In the genomic region with DNA sequence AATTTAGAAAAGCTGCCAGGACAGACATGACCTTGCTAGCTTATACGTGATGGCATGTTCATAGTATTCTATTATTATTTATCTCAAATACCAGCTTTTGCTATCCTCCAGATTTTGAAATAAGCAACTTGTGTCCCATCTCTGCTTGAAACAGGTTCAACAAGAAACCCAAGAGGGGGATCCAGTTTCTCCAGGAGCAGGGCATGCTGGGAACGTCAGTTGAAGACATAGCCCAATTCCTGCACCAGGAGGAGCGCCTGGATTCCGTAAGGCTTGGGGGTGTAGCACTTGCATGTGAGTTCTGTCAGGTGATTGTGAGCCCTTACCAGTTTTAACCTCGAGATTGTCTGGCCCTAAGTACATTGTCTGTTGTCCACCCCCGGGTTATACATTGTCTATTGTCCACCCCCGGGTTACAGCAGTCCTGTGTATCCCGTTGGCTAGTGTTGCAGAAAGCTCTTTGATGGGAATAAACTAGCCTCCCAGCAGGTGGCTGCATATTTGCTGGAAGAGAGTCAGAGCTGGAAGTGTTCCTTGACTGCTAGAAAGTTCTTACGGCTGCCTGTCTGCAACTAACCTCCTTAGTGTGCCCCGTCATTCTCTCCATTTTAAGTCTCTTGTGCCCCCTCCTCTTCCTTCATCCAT, we compare ENCODE assay signal across 33 cellular contexts.
DNase-seq lines count a peak whose midpoint lies in the region; ATAC-seq, FAIRE-seq and TF ChIP-seq lines count a peak whose summit lies in the region.
"Had no signal": no experiment of that assay in that cellular context is flagged by ENCODE, and none has a peak within 500 bp of the region (broad histone marks: within the 10 kb centered on the region; RNA-seq: fewer than 3 reads in every experiment).

No MANE protein-coding gene starts in this region.

- peaks cover 25% of the 10 kb centered on the region for H3K36me3 Mint-ChIP-seq in astrocyte (ENCODE audit: low read depth, unreplicated experiment)
- peaks cover 87% of the 10 kb centered on the region for H3K36me3 Mint-ChIP-seq in Caco-2 (ENCODE audit: insufficient read depth, unreplicated experiment)
- peaks cover 75% of the 10 kb centered on the region for H3K36me3 Mint-ChIP-seq in T-cell

- H2BK120ac ChIP-seq in trophoblast cell (ENCODE audit: insufficient read depth, low read length, poor library complexity), result no peak overlapping the region

- H3K27ac ChIP-seq in astrocyte (ENCODE audit: low read depth, low read length) (no peak overlapping the region), trophoblast cell (ENCODE audit: low read depth, low read length) (no peak overlapping the region)
- H3K27ac ChIP-seq: ascending aorta, C4-2B, neutrophil, sigmoid colon, SJCRH30, tibial artery had no signal

- H3K4me3 Mint-ChIP-seq in astrocyte (ENCODE audit: unreplicated experiment) (no peak overlapping the region), Caco-2 (ENCODE audit: unreplicated experiment) (no peak overlapping the region), T-cell (no peak overlapping the region)
- H3K4me3 Mint-ChIP-seq: activated naive CD8-positive, alpha-beta T cell treated with anti-CD3 and anti-CD28 coated beads, Interleukin-2, amount 10 ng/mL, durations not matched to agents 7 days and 5 days; activated T-cell treated with anti-CD3 and anti-CD28 coated beads, Interleukin-2, amount 50 U/mL, for 4 hours had no signal

- H3K18ac ChIP-seq in trophoblast cell (ENCODE audit: low read length), result no peak overlapping the region

- no TSS peak for BruUV-seq in Caco-2 (replicated peaks; lab: Mats Ljungman, UMichigan)

- CTCF ChIA-PET in Caco-2 (lab: Charles Lee), result interaction anchor here (0.5 kb wide), 1 partner anchor 76 kb away, joined by 8 read pairs; no protein-coding TSS in a partner anchor
- CTCF ChIA-PET in T-cell (lab: Charles Lee), result no interaction called here

- H3K36me3 ChIP-seq in astrocyte (ENCODE audit: insufficient read depth, low read length) (peaks cover 32% of the 10 kb centered on the region), trophoblast cell (ENCODE audit: control insufficient read depth in 1 of 2, insufficient read depth in 2 of 2, low read length in 2 of 2) (peaks cover 30 to 42% of the 10 kb centered on the region in 2 experiments), Caco-2 (ENCODE audit: control insufficient read depth, insufficient read depth, low read length) (peaks cover 10% of the 10 kb centered on the region)

- H3K4me1 Mint-ChIP-seq in astrocyte (ENCODE audit: low read depth, unreplicated experiment) (peaks cover 8% of the 10 kb centered on the region), Caco-2 (ENCODE audit: low read depth, unreplicated experiment) (peaks cover 6% of the 10 kb centered on the region), T-cell (peaks cover 0 to 11% (median 0%) of the 10 kb centered on the region in 3 donors)
- H3K4me1 Mint-ChIP-seq: activated naive CD8-positive, alpha-beta T cell treated with anti-CD3 and anti-CD28 coated beads, Interleukin-2, amount 10 ng/mL, durations not matched to agents 7 days and 5 days had no signal

- no peak overlapping the region for H4K8ac ChIP-seq in trophoblast cell (ENCODE audit: low read depth, low read length)

- no peak overlapping the region for H2BK12ac ChIP-seq in trophoblast cell (ENCODE audit: low read length)

- peaks cover 9% of the 10 kb centered on the region for H4K20me1 ChIP-seq in astrocyte (ENCODE audit: insufficient read depth, low read length)

- H3K27ac Mint-ChIP-seq in astrocyte (ENCODE audit: unreplicated experiment) (no peak overlapping the region), Caco-2 (ENCODE audit: unreplicated experiment) (no peak overlapping the region), T-cell (no peak overlapping the region)
- H3K27ac Mint-ChIP-seq: activated naive CD8-positive, alpha-beta T cell treated with anti-CD3 and anti-CD28 coated beads, Interleukin-2, amount 10 ng/mL, durations not matched to agents 7 days and 5 days had no signal

- H3K4me3 ChIP-seq in astrocyte (ENCODE audit: insufficient read depth, low read depth, low read length) (no peak overlapping the region), trophoblast cell (ENCODE audit: low read depth, low read length) (no peak overlapping the region), Caco-2 (ENCODE audit: low read depth, low read length) (no peak overlapping the region)
- H3K4me3 ChIP-seq: ascending aorta, K562, psoas muscle, sigmoid colon, SJCRH30, stomach, tibial artery had no signal

- H3K9me3 Mint-ChIP-seq in astrocyte (ENCODE audit: unreplicated experiment) (peaks cover 7% of the 10 kb centered on the region), Caco-2 (ENCODE audit: unreplicated experiment) (no peaks in the 10 kb centered on the region), T-cell (no peaks in the 10 kb centered on the region)
- H3K9me3 Mint-ChIP-seq: activated naive CD8-positive, alpha-beta T cell treated with anti-CD3 and anti-CD28 coated beads, Interleukin-2, amount 10 ng/mL, durations not matched to agents 7 days and 5 days; activated T-cell treated with anti-CD3 and anti-CD28 coated beads, Interleukin-2, amount 50 U/mL, for 4 hours had no signal

- H3K9me3 ChIP-seq in astrocyte (ENCODE audit: insufficient read depth, low read depth, low read length) (no peaks in the 10 kb centered on the region), trophoblast cell (ENCODE audit: insufficient read depth, low read depth, low read length) (peaks cover 6% of the 10 kb centered on the region), Caco-2 (no peaks in the 10 kb centered on the region)
- H3K9me3 ChIP-seq: neutrophil, psoas muscle, sigmoid colon, SJCRH30, tibial artery had no signal

- H3K4me1 ChIP-seq in astrocyte (ENCODE audit: insufficient read depth, low read length) (peaks cover 14% of the 10 kb centered on the region), trophoblast cell (ENCODE audit: control insufficient read depth in 1 of 2, insufficient read depth in 2 of 2, low read length in 2 of 2) (peaks cover 2 to 3% of the 10 kb centered on the region in 2 experiments), Caco-2 (no peaks in the 10 kb centered on the region)
- H3K4me1 ChIP-seq: sigmoid colon, SJCRH30, tibial artery had no signal

- no peak overlapping the region for H3K9ac ChIP-seq in astrocyte (ENCODE audit: low read length)
- H3K9ac ChIP-seq in trophoblast cell (ENCODE audit: low read length), result no peak overlapping the region

- no peak for FAIRE-seq in astrocyte (lab: Jason Lieb, UNC)
- FAIRE-seq: islet of Langerhans had no signal

- DNase-seq in ELF-1 (ENCODE audit: low read depth, low spot score), result peak; percentile 32
- DNase-seq in astrocyte (ENCODE audit: low read depth), result peak; percentile 2
- DNase-seq in globus pallidus (ENCODE audit: low spot score), result peak; percentile 21
- DNase-seq in trophoblast cell, result peak; percentile 25 to 50
- no peak for DNase-seq in Caco-2
- no peak for DNase-seq in T-cell
- DNase-seq: activated CD4-positive, CD25-positive, alpha-beta regulatory T cell; activated gamma-delta T cell treated with Interleukin-2 at 50 U/mL for 16 hours; activated naive CD8-positive, alpha-beta T cell treated with anti-CD3 and anti-CD28 coated beads, Interleukin-2, amount 10 ng/mL, durations not matched to agents 7 days and 5 days; activated T-cell treated with anti-CD3 and anti-CD28 coated beads, Interleukin-2, amount 50 U/mL, for 4 hours; Calu3; DMS79 treated with DMSO at 0.1 percent for 48 hours; GF-D8; NCI-H1048; NCI-H1694; NCI-H446 treated with DMSO at 0.1 percent for 48 hours; NCI-H82; psoas muscle; sigmoid colon; SJCRH30; stimulated activated CD4-positive, alpha-beta T cell treated with anti-CD3 and anti-CD28 coated beads, Interleukin-12 subunit alpha, Interleukin-12 subunit beta, amount 100 ng/mL, for 4 hours; stimulated activated CD4-positive, alpha-beta T cell treated with anti-CD3 and anti-CD28 coated beads, Interleukin-2, amount 100 ng/mL, for 48 hours; stomach; tibial artery had no signal

- no peak overlapping the region for H2BK5ac ChIP-seq in trophoblast cell (ENCODE audit: low read depth, low read length, poor library complexity)

- no peaks in the 10 kb centered on the region for H3K79me2 ChIP-seq in astrocyte (ENCODE audit: insufficient read depth, low read length)
- no peaks in the 10 kb centered on the region for H3K79me2 ChIP-seq in trophoblast cell (ENCODE audit: control insufficient read depth, insufficient read depth, low read length, poor library complexity)

- no CpG with 5 or more reads among the region's 10 CpGs for WGBS in trophoblast cell (ENCODE audit: extremely low coverage, insufficient coverage, insufficient read length)

- H3K4ac ChIP-seq in trophoblast cell (ENCODE audit: low read depth, low read length), result no peak overlapping the region

- no peaks in the 10 kb centered on the region for H3K79me1 ChIP-seq in trophoblast cell (ENCODE audit: low read length)

- no peak overlapping the region for H2AFZ ChIP-seq in astrocyte (ENCODE audit: low read depth, low read length)
- H2AFZ ChIP-seq in trophoblast cell (ENCODE audit: insufficient read depth, low read length, poor library complexity), result no peak overlapping the region

- H2AK5ac ChIP-seq in trophoblast cell (ENCODE audit: low read length), result no peak overlapping the region

- no peak overlapping the region for H4K12ac ChIP-seq in trophoblast cell (ENCODE audit: low read depth, low read length)

- no peaks in the 10 kb centered on the region for H3K27me3 ChIP-seq in astrocyte (ENCODE audit: insufficient read depth, low read length)
- no peaks in the 10 kb centered on the region for H3K27me3 ChIP-seq in trophoblast cell (ENCODE audit: insufficient read depth, low read length)
- H3K27me3 ChIP-seq in Caco-2 (replicated peaks; ENCODE audit: control insufficient read depth, insufficient read depth, low read length), result no peaks in the 10 kb centered on the region
- H3K27me3 ChIP-seq: ascending aorta, neutrophil, sigmoid colon, SJCRH30, stomach, tibial artery had no signal

- POLR2A ChIA-PET in Caco-2 (lab: Charles Lee) (no interaction called here), T-cell (lab: Charles Lee) (no interaction called here)

- no peak overlapping the region for H3K14ac ChIP-seq in trophoblast cell (ENCODE audit: low read length)

- H3K27me3 Mint-ChIP-seq in astrocyte (ENCODE audit: low read depth, unreplicated experiment) (no peaks in the 10 kb centered on the region), Caco-2 (ENCODE audit: insufficient read depth, unreplicated experiment) (no peaks in the 10 kb centered on the region), T-cell (no peaks in the 10 kb centered on the region)
- H3K27me3 Mint-ChIP-seq: activated naive CD8-positive, alpha-beta T cell treated with anti-CD3 and anti-CD28 coated beads, Interleukin-2, amount 10 ng/mL, durations not matched to agents 7 days and 5 days had no signal

- H4K91ac ChIP-seq in trophoblast cell (ENCODE audit: low read depth, low read length), result no peak overlapping the region

- no peak for TF ChIP-seq CTCF in astrocyte (IDR thresholded peaks at IDR 0.05; ENCODE audit: insufficient read depth, low read depth, low read length)
- TF ChIP-seq CTCF in Caco-2 (IDR thresholded peaks at IDR 0.05; ENCODE audit: insufficient read depth in 1 of 2, low read depth in 1 of 2, low read length in 1 of 2, severe bottlenecking in 1 of 2, unreplicated experiment in 1 of 2), result no peak

- H3K4me2 ChIP-seq in astrocyte (ENCODE audit: low read length) (no peak overlapping the region), trophoblast cell (ENCODE audit: low read length) (no peak overlapping the region)

- ATAC-seq in GM18519 (IDR thresholded peaks at IDR 0.05; ENCODE audit: low FRiP score, unreplicated experiment) (no peak), T-cell (replicated peaks in 1 of 4) (no peak), GM21825 (IDR thresholded peaks at IDR 0.05; ENCODE audit: unreplicated experiment) (no peak)
- ATAC-seq: activated T-cell treated with anti-CD3 and anti-CD28 coated beads, Interleukin-2, amount 50 U/mL, for 4 hours; HCT116; K562; left lobe of liver had no signal

- no peak overlapping the region for H3K23ac ChIP-seq in trophoblast cell (ENCODE audit: low read length)

- intact Hi-C loops in Caco-2 (cut with micrococcal nuclease; ENCODE audit: unreplicated experiment), result no loop called here

Comparison
In these comparisons a context has a peak if more than half of its experiments do, and no peak if none do; other contexts are left out.
1. DNase-seq: peak in ELF-1 (single experiment), astrocyte (single experiment), globus pallidus (single experiment) and trophoblast cell (2 of 2); none in Caco-2 (0 of 2) and T-cell (0 of 34).